Comparison of ENCODE assay signal across 18 cellular contexts in the genomic region with DNA sequence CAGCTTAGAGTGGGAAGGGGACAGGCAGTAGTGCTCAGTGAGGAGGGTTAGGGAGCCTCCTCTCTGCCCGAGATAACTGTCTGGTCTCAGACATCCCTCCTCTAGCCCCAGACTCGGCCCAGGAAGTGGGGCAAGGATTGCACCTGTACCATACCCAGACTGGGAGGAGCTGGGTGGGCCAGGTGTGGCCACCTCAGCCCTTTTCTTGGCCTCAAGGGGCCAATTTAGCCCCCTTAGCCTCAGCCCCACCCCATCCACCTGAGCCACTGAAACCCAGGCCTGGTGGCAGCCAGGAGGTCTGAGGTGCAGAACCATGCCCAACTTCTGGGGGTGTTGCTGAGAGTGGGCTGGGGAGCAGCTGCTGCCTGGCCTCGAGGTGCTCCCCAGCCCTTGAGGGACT. TPM values are rescaled to one million over a fixed set of nuclear protein-coding genes. Genes with fewer than 3 reads are reported as not detected.
DNase-seq lines count a peak whose midpoint lies in the region; ATAC-seq, FAIRE-seq and TF ChIP-seq lines count a peak whose summit lies in the region.
"Had no signal": no experiment of that assay in that cellular context is flagged by ENCODE, and none has a peak within 500 bp of the region (broad histone marks: within the 10 kb centered on the region; RNA-seq: fewer than 3 reads in every experiment).

No MANE protein-coding gene starts in this region.

- H3K9ac ChIP-seq in mucosa of stomach (ENCODE audit: low read length): peak overlapping the region; percentile 31
- H3K9ac ChIP-seq: KMS-11 had no signal

- no peak for DNase-seq in activated naive CD8-positive, alpha-beta T cell treated with anti-CD3 and anti-CD28 coated beads, Interleukin-2, amount 10 ng/mL, durations not matched to agents 7 days and 5 days
- no peak for DNase-seq in activated naive CD8-positive, alpha-beta T cell treated with anti-CD3 and anti-CD28 coated beads, Interleukin-2, amount 50 U/mL, for 24 hours
- no peak for DNase-seq in activated CD8-positive, alpha-beta T cell treated with anti-CD3 and anti-CD28 coated beads for 36 hours
- no peak for DNase-seq in upper lobe of right lung
- DNase-seq in H54 (ENCODE audit: insufficient read length, low spot score): no peak
- DNase-seq: cerebellar nuclear complex, COR-L47, immature natural killer cell, NCI-H187, NCI-H510A treated with DMSO at 0.1 percent for 48 hours had no signal

- ATAC-seq in activated naive CD8-positive, alpha-beta T cell treated with anti-CD3 and anti-CD28 coated beads, Interleukin-2, amount 10 ng/mL, durations not matched to agents 7 days and 5 days (ENCODE audit: low read depth): no peak
- ATAC-seq in activated naive CD8-positive, alpha-beta T cell treated with anti-CD3 and anti-CD28 coated beads, Interleukin-2, amount 50 U/mL, for 24 hours: no peak
- no peak for ATAC-seq in activated CD8-positive, alpha-beta T cell treated with anti-CD3 and anti-CD28 coated beads for 36 hours
- ATAC-seq in upper lobe of right lung (no peak), GM18519 (IDR thresholded peaks at IDR 0.05; ENCODE audit: low FRiP score, unreplicated experiment) (no peak), GM21723 (IDR thresholded peaks at IDR 0.05; ENCODE audit: unreplicated experiment) (no peak)
- ATAC-seq: activated naive CD4-positive, alpha-beta T cell treated with anti-CD3 and anti-CD28 coated beads, Interleukin-2, amount 50 U/mL, for 72 hours; pancreas had no signal

- TF ChIP-seq CTCF in activated CD8-positive, alpha-beta T cell treated with anti-CD3 and anti-CD28 coated beads for 36 hours (IDR thresholded peaks at IDR 0.05): no peak
- TF ChIP-seq CTCF in upper lobe of right lung (IDR thresholded peaks at IDR 0.05): no peak

- POLR2A ChIA-PET in activated naive CD8-positive, alpha-beta T cell treated with anti-CD3 and anti-CD28 coated beads, Interleukin-2, amount 10 ng/mL, durations not matched to agents 7 days and 5 days (lab: Charles Lee): interaction anchor here (0.9 kb wide), 1 partner anchor 17 kb away, joined by 3 read pairs; no protein-coding TSS in a partner anchor
- POLR2A ChIA-PET in activated CD8-positive, alpha-beta T cell treated with anti-CD3 and anti-CD28 coated beads for 36 hours (lab: Charles Lee): interaction anchor here (1.2 to 1.4 kb wide), 3 partner anchors 11 to 16 kb away, joined by 4 to 5 read pairs (median 4); no protein-coding TSS in a partner anchor

- H3K4me3 Mint-ChIP-seq in activated naive CD8-positive, alpha-beta T cell treated with anti-CD3 and anti-CD28 coated beads, Interleukin-2, amount 10 ng/mL, durations not matched to agents 7 days and 5 days: no peak overlapping the region
- H3K4me3 Mint-ChIP-seq in activated naive CD8-positive, alpha-beta T cell treated with anti-CD3 and anti-CD28 coated beads, Interleukin-2, amount 50 U/mL, for 24 hours: no peak overlapping the region
- H3K4me3 Mint-ChIP-seq in activated CD8-positive, alpha-beta T cell treated with anti-CD3 and anti-CD28 coated beads for 36 hours: no peak overlapping the region
- H3K4me3 Mint-ChIP-seq: immature natural killer cell had no signal

- FAIRE-seq in H54 (lab: Jason Lieb, UNC): no peak
- FAIRE-seq: A549, pancreas had no signal

- H3K27ac ChIP-seq in upper lobe of right lung: peak overlapping the region; percentile 6
- H3K27ac ChIP-seq: KMS-11, VCaP had no signal

- TF ChIP-seq POLR2A in H54 (IDR thresholded peaks at IDR 0.05; ENCODE audit: low read depth, low read length): no peak

- H3K36me3 ChIP-seq in mucosa of stomach (ENCODE audit: control insufficient read depth, insufficient read depth, low read length) (no peaks in the 10 kb centered on the region), upper lobe of right lung (no peaks in the 10 kb centered on the region)
- H3K36me3 ChIP-seq: pancreas had no signal

- no peaks in the 10 kb centered on the region for H3K27me3 Mint-ChIP-seq in activated naive CD8-positive, alpha-beta T cell treated with anti-CD3 and anti-CD28 coated beads, Interleukin-2, amount 10 ng/mL, durations not matched to agents 7 days and 5 days
- H3K27me3 Mint-ChIP-seq in activated naive CD8-positive, alpha-beta T cell treated with anti-CD3 and anti-CD28 coated beads, Interleukin-2, amount 50 U/mL, for 24 hours: no peaks in the 10 kb centered on the region
- H3K27me3 Mint-ChIP-seq in activated CD8-positive, alpha-beta T cell treated with anti-CD3 and anti-CD28 coated beads for 36 hours: no peaks in the 10 kb centered on the region

- H3K9me3 ChIP-seq in mucosa of stomach (ENCODE audit: control insufficient read depth, low read length) (no peaks in the 10 kb centered on the region), upper lobe of right lung (no peaks in the 10 kb centered on the region)
- H3K9me3 ChIP-seq: A549, pancreas had no signal

- H3K4me1 Mint-ChIP-seq in activated naive CD8-positive, alpha-beta T cell treated with anti-CD3 and anti-CD28 coated beads, Interleukin-2, amount 10 ng/mL, durations not matched to agents 7 days and 5 days: peaks cover 69% of the 10 kb centered on the region
- peaks cover 81% of the 10 kb centered on the region for H3K4me1 Mint-ChIP-seq in activated naive CD8-positive, alpha-beta T cell treated with anti-CD3 and anti-CD28 coated beads, Interleukin-2, amount 50 U/mL, for 24 hours
- peaks cover 73% of the 10 kb centered on the region for H3K4me1 Mint-ChIP-seq in activated CD8-positive, alpha-beta T cell treated with anti-CD3 and anti-CD28 coated beads for 36 hours (ENCODE audit: low read depth)

- H3K4me1 ChIP-seq in mucosa of stomach (ENCODE audit: control insufficient read depth, insufficient read depth, low read length): peaks cover 47% of the 10 kb centered on the region
- H3K4me1 ChIP-seq in upper lobe of right lung: peaks cover 55% of the 10 kb centered on the region

- H3K4me3 ChIP-seq in mucosa of stomach (ENCODE audit: low read length): no peak overlapping the region
- no peak overlapping the region for H3K4me3 ChIP-seq in upper lobe of right lung
- H3K4me3 ChIP-seq: A549, pancreas had no signal

- peaks cover 2% of the 10 kb centered on the region for H3K36me3 Mint-ChIP-seq in activated naive CD8-positive, alpha-beta T cell treated with anti-CD3 and anti-CD28 coated beads, Interleukin-2, amount 10 ng/mL, durations not matched to agents 7 days and 5 days
- H3K36me3 Mint-ChIP-seq in activated naive CD8-positive, alpha-beta T cell treated with anti-CD3 and anti-CD28 coated beads, Interleukin-2, amount 50 U/mL, for 24 hours (ENCODE audit: low read depth): peaks cover 6% of the 10 kb centered on the region
- H3K36me3 Mint-ChIP-seq in activated CD8-positive, alpha-beta T cell treated with anti-CD3 and anti-CD28 coated beads for 36 hours (ENCODE audit: low read depth): peaks cover 3% of the 10 kb centered on the region
- H3K36me3 Mint-ChIP-seq: activated naive CD4-positive, alpha-beta T cell treated with anti-CD3 and anti-CD28 coated beads, Interleukin-2, amount 50 U/mL, for 72 hours; immature natural killer cell had no signal

- H3K9me3 Mint-ChIP-seq in activated naive CD8-positive, alpha-beta T cell treated with anti-CD3 and anti-CD28 coated beads, Interleukin-2, amount 10 ng/mL, durations not matched to agents 7 days and 5 days: no peaks in the 10 kb centered on the region
- no peaks in the 10 kb centered on the region for H3K9me3 Mint-ChIP-seq in activated naive CD8-positive, alpha-beta T cell treated with anti-CD3 and anti-CD28 coated beads, Interleukin-2, amount 50 U/mL, for 24 hours
- no peaks in the 10 kb centered on the region for H3K9me3 Mint-ChIP-seq in activated CD8-positive, alpha-beta T cell treated with anti-CD3 and anti-CD28 coated beads for 36 hours
- H3K9me3 Mint-ChIP-seq: activated naive CD4-positive, alpha-beta T cell treated with anti-CD3 and anti-CD28 coated beads, Interleukin-2, amount 50 U/mL, for 72 hours; immature natural killer cell had no signal

- peak overlapping the region; percentile 45 for H3K27ac Mint-ChIP-seq in activated naive CD8-positive, alpha-beta T cell treated with anti-CD3 and anti-CD28 coated beads, Interleukin-2, amount 10 ng/mL, durations not matched to agents 7 days and 5 days
- H3K27ac Mint-ChIP-seq in activated naive CD8-positive, alpha-beta T cell treated with anti-CD3 and anti-CD28 coated beads, Interleukin-2, amount 50 U/mL, for 24 hours: no peak overlapping the region
- peak overlapping the region; percentile 15 for H3K27ac Mint-ChIP-seq in activated CD8-positive, alpha-beta T cell treated with anti-CD3 and anti-CD28 coated beads for 36 hours

- H3K27me3 ChIP-seq in mucosa of stomach (ENCODE audit: control insufficient read depth, insufficient read depth, low read length) (no peaks in the 10 kb centered on the region), upper lobe of right lung (no peaks in the 10 kb centered on the region)
- H3K27me3 ChIP-seq: pancreas had no signal

- intact Hi-C loops in activated CD8-positive, alpha-beta T cell treated with anti-CD3 and anti-CD28 coated beads for 36 hours (cut with micrococcal nuclease): no loop called here
- intact Hi-C loops in upper lobe of right lung (cut with DNase I): no loop called here

- CTCF ChIA-PET in activated CD8-positive, alpha-beta T cell treated with anti-CD3 and anti-CD28 coated beads for 36 hours (lab: Charles Lee): interaction anchor here (0.8 to 4.7 kb wide), 2 partner anchors 10 to 32 kb away, joined by 3 to 28 read pairs; no protein-coding TSS in a partner anchor

RNA-seq across cellular contexts. Expression of a gene that starts 6.5 kb away (rescaled TPM):
- total RNA-seq in activated naive CD8-positive, alpha-beta T cell treated with anti-CD3 and anti-CD28 coated beads, Interleukin-2, amount 10 ng/mL, durations not matched to agents 7 days and 5 days: 10 to 100 TPM; 26.2 to 28.4 TPM
- total RNA-seq in activated CD8-positive, alpha-beta T cell treated with anti-CD3 and anti-CD28 coated beads for 36 hours: 10 to 100 TPM; 26.6 to 29.6 TPM
- total RNA-seq in upper lobe of right lung: 11.7 TPM
